8 cellular contexts compared by ENCODE assay signal in the genomic region with DNA sequence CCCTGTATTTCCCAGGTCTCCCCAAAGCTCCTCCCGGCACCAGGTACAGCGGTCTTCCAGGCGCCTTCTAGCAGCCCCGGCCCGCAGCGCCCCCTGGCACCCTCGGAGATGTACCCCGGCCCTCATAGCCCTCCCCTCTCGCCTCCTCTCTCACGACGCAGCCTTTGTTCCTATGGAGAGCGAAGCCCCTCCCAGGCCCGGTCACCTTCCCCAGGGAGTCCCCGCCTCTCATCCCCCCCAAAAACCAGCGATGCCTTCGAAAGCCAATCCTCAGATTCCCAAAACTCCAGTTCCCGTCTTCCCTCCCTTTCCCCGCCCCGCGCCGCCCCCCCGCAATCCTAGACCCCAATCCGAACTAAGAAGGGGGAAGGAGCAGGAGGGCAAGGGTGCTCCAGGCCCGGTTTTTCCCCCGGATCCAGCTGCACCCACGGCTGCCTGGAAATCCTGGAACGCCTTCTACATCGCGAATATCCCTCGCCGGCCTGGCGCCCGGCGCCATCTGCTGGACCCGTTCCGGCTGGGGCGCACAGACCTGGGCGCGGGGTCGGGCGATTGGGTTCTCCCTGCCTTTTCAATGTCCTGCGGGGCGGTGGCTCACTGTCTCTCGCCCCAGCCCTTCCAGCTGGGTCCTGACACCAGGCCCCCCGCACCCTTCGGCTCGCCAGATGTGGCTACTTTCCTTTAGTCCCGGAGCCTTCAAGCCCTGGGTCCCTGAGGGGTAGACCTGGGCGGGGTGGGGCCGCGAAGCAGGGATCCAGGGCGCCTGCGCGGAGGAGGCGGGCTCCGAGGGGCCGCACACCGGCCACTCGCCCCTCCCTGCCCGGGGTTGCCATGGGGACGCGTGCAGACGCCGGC. TPM values are rescaled to one million over a fixed set of nuclear protein-coding genes. Genes with fewer than 3 reads are reported as not detected.
DNase-seq lines count a peak whose midpoint lies in the region; ATAC-seq and FAIRE-seq lines count a peak whose summit lies in the region.

A gene with protein sequence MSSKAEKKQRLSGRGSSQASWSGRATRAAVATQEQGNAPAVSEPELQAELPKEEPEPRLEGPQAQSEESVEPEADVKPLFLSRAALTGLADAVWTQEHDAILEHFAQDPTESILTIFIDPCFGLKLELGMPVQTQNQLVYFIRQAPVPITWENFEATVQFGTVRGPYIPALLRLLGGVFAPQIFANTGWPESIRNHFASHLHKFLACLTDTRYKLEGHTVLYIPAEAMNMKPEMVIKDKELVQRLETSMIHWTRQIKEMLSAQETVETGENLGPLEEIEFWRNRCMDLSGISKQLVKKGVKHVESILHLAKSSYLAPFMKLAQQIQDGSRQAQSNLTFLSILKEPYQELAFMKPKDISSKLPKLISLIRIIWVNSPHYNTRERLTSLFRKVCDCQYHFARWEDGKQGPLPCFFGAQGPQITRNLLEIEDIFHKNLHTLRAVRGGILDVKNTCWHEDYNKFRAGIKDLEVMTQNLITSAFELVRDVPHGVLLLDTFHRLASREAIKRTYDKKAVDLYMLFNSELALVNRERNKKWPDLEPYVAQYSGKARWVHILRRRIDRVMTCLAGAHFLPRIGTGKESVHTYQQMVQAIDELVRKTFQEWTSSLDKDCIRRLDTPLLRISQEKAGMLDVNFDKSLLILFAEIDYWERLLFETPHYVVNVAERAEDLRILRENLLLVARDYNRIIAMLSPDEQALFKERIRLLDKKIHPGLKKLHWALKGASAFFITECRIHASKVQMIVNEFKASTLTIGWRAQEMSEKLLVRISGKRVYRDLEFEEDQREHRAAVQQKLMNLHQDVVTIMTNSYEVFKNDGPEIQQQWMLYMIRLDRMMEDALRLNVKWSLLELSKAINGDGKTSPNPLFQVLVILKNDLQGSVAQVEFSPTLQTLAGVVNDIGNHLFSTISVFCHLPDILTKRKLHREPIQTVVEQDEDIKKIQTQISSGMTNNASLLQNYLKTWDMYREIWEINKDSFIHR (N-terminal part only) (plus strand): TSS at position 844 of the 855 bp plus-strand sequence. CDS start 1,991 bp downstream, outside the sequence.

- peak within 1 kb of the TSS; percentile 74 for H3K9ac ChIP-seq in adipocyte (ENCODE audit: low read length)

- in situ Hi-C loops in Caki2 (cut with HindIII; ENCODE audit: low pct_unique_long_range_greater_than_20kb, low sequenced_read_pairs): no loop called here

- no peaks in the 10 kb centered on the region for H3K36me3 ChIP-seq in adipocyte (ENCODE audit: control insufficient read depth, insufficient read depth, low read length, severe bottlenecking)

- intact Hi-C loops in Right ventricle myocardium inferior (cut with DNase I): no loop called here

- peak within 1 kb of the TSS; percentile 80 for H3K4me3 ChIP-seq in adipocyte (ENCODE audit: low read length)

- no peak for FAIRE-seq in urothelium cell line (lab: Jason Lieb, UNC)

- peak; percentile 85 for DNase-seq in Caki2 (ENCODE audit: low read depth)
- peak; percentile 88 for DNase-seq in HT1080 (ENCODE audit: low read depth)
- peak; percentile 25 for DNase-seq in NOMO-1 treated with dmso at 0.1 percent for 144 hours (lab: John Stamatoyannopoulos, UW; ENCODE audit: unreplicated experiment)
- DNase-seq in adipocyte (ENCODE audit: low read depth): peak; percentile 89
- peak; percentile 72 for DNase-seq in Right ventricle myocardium inferior (ENCODE audit: missing footprints)
- DNase-seq in occipital lobe (lab: John Stamatoyannopoulos, UW): peak; percentile 72
- peak; percentile 91 for DNase-seq in urothelium cell line (ENCODE audit: low spot score)

- no peaks in the 10 kb centered on the region for H3K9me3 ChIP-seq in adipocyte (ENCODE audit: control insufficient read depth, low read length)

- peaks cover 7% of the 10 kb centered on the region for H3K4me1 ChIP-seq in adipocyte (ENCODE audit: control insufficient read depth, insufficient read depth, low read length)

- ATAC-seq in Right ventricle myocardium inferior: peak; percentile 83
- ATAC-seq in HG03135 (IDR thresholded peaks at IDR 0.05; ENCODE audit: unreplicated experiment): no peak

- peaks cover 55% of the 10 kb centered on the region for H3K27me3 ChIP-seq in adipocyte (replicated peaks; ENCODE audit: control insufficient read depth, insufficient read depth, low read length)

RNA-seq across cellular contexts. Expression of the gene that starts here (rescaled TPM):
- 1.0 TPM in 1 of 2 replicates, not detected in the other for total RNA-seq in Caki2 (2014; rRNA removed; shearing (Covaris generic); ENCODE audit: low replicate concordance)
- not detected in 2 replicates for total RNA-seq in HT1080 (2014; rRNA removed; shearing (Covaris generic))
- not detected in 2 replicates for polyA plus RNA-seq in HT1080 (2015; cell fraction: cytosol; rRNA removed)
- 0.05 TPM in 1 of 2 replicates, not detected in the other for polyA plus RNA-seq in HT1080 (2015; cell fraction: nucleus; rRNA removed)
- total RNA-seq in Right ventricle myocardium inferior: not detected
- total RNA-seq in occipital lobe: 0.62 TPM

Comparison
In these comparisons a context has a peak if more than half of its experiments do, and no peak if none do; other contexts are left out.
1. Peak in DNase-seq in HT1080; RNA of the gene not detected or under 1 TPM.
2. Peak in DNase-seq and ATAC-seq in Right ventricle myocardium inferior; RNA of the gene not detected or under 1 TPM.
3. Peak in DNase-seq in occipital lobe; RNA of the gene not detected or under 1 TPM.
4. DNase-seq: peak in every context shown above with its lines; median percentile 91 in urothelium cell line; 89 in adipocyte; 88 in HT1080; 85 in Caki2; 72 in Right ventricle myocardium inferior; 72 in occipital lobe; 25 in NOMO-1 treated with dmso at 0.1 percent for 144 hours.